ENCODE assay signal across 8 cellular contexts in the genomic region with DNA sequence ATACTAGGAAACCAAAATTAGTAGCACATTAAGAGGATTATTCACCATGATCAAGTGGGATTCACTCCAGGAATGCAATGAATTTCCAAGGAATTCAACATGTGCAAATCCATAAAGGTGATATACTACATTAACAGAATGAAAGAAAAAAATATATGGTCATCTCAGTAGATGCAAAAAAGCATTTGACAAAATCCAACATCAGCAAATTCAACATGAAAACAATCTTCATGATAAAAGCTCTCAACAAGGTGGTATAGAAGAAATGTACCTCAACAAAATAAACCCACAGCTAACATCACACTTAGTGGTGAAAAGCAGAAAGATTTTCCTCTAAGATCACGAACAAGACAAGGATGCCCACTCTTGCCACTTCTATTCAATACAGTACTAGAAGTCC.
"Had no signal": no experiment of that assay in that cellular context is flagged by ENCODE, and none has a peak within 500 bp of the region (broad histone marks: within the 10 kb centered on the region; RNA-seq: fewer than 3 reads in every experiment).

No MANE protein-coding gene starts in this region.

- ATAC-seq: GM12878 had no signal

- H3K4me3 ChIP-seq: GM12878 had no signal

- DNase-seq: GDM1, GF-D8 had no signal

- FAIRE-seq: G401.6, GM12878, GM12891, GM12892, GM18507, GM19239 had no signal
